In genomic region chr3:52047295-52047960, GRCh38 we compare ENCODE assay signal across 10 cellular contexts. TPM values are rescaled to one million over a fixed set of nuclear protein-coding genes. Genes with fewer than 3 reads are reported as not detected.
A peak's percentile ranks its signal among the peaks of the same experiment; 100 is the strongest.
DNase-seq lines count a peak whose midpoint lies in the region; ATAC-seq and TF ChIP-seq lines count a peak whose summit lies in the region.
"Had no signal": no experiment of that assay in that cellular context is flagged by ENCODE, and none has a peak within 500 bp of the region (broad histone marks: within the 10 kb centered on the region; RNA-seq: fewer than 3 reads in every experiment).

No MANE protein-coding gene starts in this region.

- CTCF ChIA-PET in PC-3 (lab: Charles Lee): interaction anchor here (1.3 kb wide), 1 partner anchor 46 kb away, joined by 5 read pairs; no protein-coding TSS in a partner anchor

- H3K9me2 ChIP-seq in PC-3 (replicated peaks; ENCODE audit: low read length): no peaks in the 10 kb centered on the region

- TF ChIP-seq CTCF in PC-3 (conservative IDR thresholded peaks at IDR 0.05; ENCODE audit: low read depth, low read length) (no peak), upper lobe of left lung (IDR thresholded peaks at IDR 0.05) (no peak), testis (IDR thresholded peaks at IDR 0.05) (no peak)

- no peak overlapping the region for H2AFZ ChIP-seq in PC-3 (ENCODE audit: low read length)

- WGBS in mesodermal cell (ENCODE audit: insufficient coverage in 2 of 2), 2 experiments: 83 to 93% methylated on average over 8 to 11 of the region's 20 CpGs
- 69 to 80% methylated on average over 3 to 15 of the region's 20 CpGs for whole genome bisulfite sequencing in upper lobe of left lung, 2 donors
- WGBS in testis, 2 donors: 78 to 87% methylated on average over 9 to 20 of the region's 20 CpGs

- ATAC-seq in PC-3 (peak; percentile 49), upper lobe of left lung (ENCODE audit: low FRiP score in 2 of 2) (peak; percentile 6 to 9), GM21529 (IDR thresholded peaks at IDR 0.05; ENCODE audit: unreplicated experiment) (no peak), HG03108 (IDR thresholded peaks at IDR 0.05; ENCODE audit: unreplicated experiment) (no peak), HG02610 (IDR thresholded peaks at IDR 0.05; ENCODE audit: unreplicated experiment) (no peak)
- ATAC-seq in effector memory CD8-positive, alpha-beta T cell (replicated peaks): no peak

- POLR2A ChIA-PET in PC-3 (lab: Charles Lee; ENCODE audit: unreplicated experiment): interaction anchor here (1.8 kb wide), 1 partner anchor 10 kb away, joined by 19 read pairs; no protein-coding TSS in a partner anchor

- H3K27me3 ChIP-seq in PC-3 (ENCODE audit: low read length) (no peaks in the 10 kb centered on the region), upper lobe of left lung (no peaks in the 10 kb centered on the region), testis (no peaks in the 10 kb centered on the region)

- peak; percentile 64 for DNase-seq in PC-3
- DNase-seq in effector memory CD8-positive, alpha-beta T cell: no peak
- DNase-seq in upper lobe of left lung: peak; percentile 79 to 83
- DNase-seq in testis: no peak
- DNase-seq: immature natural killer cell, NCI-H1092 had no signal

- peaks cover 23% of the 10 kb centered on the region for H3K79me2 ChIP-seq in PC-3 (ENCODE audit: low read length)

- H3K36me3 Mint-ChIP-seq in effector memory CD8-positive, alpha-beta T cell (ENCODE audit: insufficient read depth): peaks cover 38% of the 10 kb centered on the region

- no peak for TF ChIP-seq EP300 in upper lobe of left lung (IDR thresholded peaks at IDR 0.05)

- H3K27ac ChIP-seq in PC-3 (ENCODE audit: low read length) (peak overlapping the region; percentile 99), mesodermal cell (ENCODE audit: low read depth, low read length, severe bottlenecking) (peak overlapping the region; percentile 94), upper lobe of left lung (peak overlapping the region; percentile 83 to 92 (median 86)), testis (no peak overlapping the region)

- H4K20me1 ChIP-seq in PC-3 (ENCODE audit: low read length): no peaks in the 10 kb centered on the region

- BruUV-seq in PC-3 (replicated peaks; lab: Mats Ljungman, UMichigan): no TSS peak

- peaks cover 6% of the 10 kb centered on the region for H3F3A ChIP-seq in PC-3 (ENCODE audit: low read length, unreplicated experiment)

- intact Hi-C loops in PC-3 (cut with micrococcal nuclease) (loop anchor here (2.0 kb wide), 1 partner anchor 97 kb away; no protein-coding TSS in a partner anchor), testis (cut with DNase I; ENCODE audit: low total_unique reads) (no loop called here)

- H3K9me3 Mint-ChIP-seq in effector memory CD8-positive, alpha-beta T cell: no peaks in the 10 kb centered on the region
- H3K9me3 Mint-ChIP-seq: immature natural killer cell had no signal

- H3K4me3 ChIP-seq in PC-3 (ENCODE audit: low read length) (0 out of 2 replicates have a peak overlapping the region, but pooled peaks have one; percentile 41), mesodermal cell (ENCODE audit: extremely low read depth, insufficient read depth, low read length, poor library complexity, severe bottlenecking) (no peak overlapping the region), upper lobe of left lung (no peak overlapping the region), testis (no peak overlapping the region)

- no peaks in the 10 kb centered on the region for H3K27me3 Mint-ChIP-seq in effector memory CD8-positive, alpha-beta T cell

- H3K36me3 ChIP-seq in PC-3 (ENCODE audit: low read depth, low read length): peaks cover 28% of the 10 kb centered on the region
- H3K36me3 ChIP-seq in mesodermal cell (ENCODE audit: control insufficient read depth, insufficient read depth, low read length): peaks cover 52% of the 10 kb centered on the region
- peaks cover 13 to 45% (median 30%) of the 10 kb centered on the region in 4 donors for H3K36me3 ChIP-seq in upper lobe of left lung
- no peaks in the 10 kb centered on the region for H3K36me3 ChIP-seq in testis (ENCODE audit: low read depth, missing control alignments)

- no peak overlapping the region for H3K4me3 Mint-ChIP-seq in effector memory CD8-positive, alpha-beta T cell

- H3K4me1 Mint-ChIP-seq in effector memory CD8-positive, alpha-beta T cell (ENCODE audit: low read depth in 2 of 2): peaks cover 35 to 37% of the 10 kb centered on the region in 2 donors

- peak overlapping the region; percentile 69 to 96 for H3K27ac Mint-ChIP-seq in effector memory CD8-positive, alpha-beta T cell

- peak overlapping the region; percentile 97 for H3K9ac ChIP-seq in PC-3 (ENCODE audit: low read length)

- TF ChIP-seq POLR2A in upper lobe of left lung (IDR thresholded peaks at IDR 0.05) (no peak), testis (IDR thresholded peaks at IDR 0.05) (no peak)

- H3K9me3 ChIP-seq in PC-3 (ENCODE audit: low read length): no peaks in the 10 kb centered on the region
- no peaks in the 10 kb centered on the region for H3K9me3 ChIP-seq in mesodermal cell (ENCODE audit: control insufficient read depth, low read length)
- no peaks in the 10 kb centered on the region for H3K9me3 ChIP-seq in upper lobe of left lung
- H3K9me3 ChIP-seq in testis: no peaks in the 10 kb centered on the region

- H3K4me1 ChIP-seq in PC-3 (ENCODE audit: insufficient read depth, low read length): peaks cover 43% of the 10 kb centered on the region
- peaks cover 55% of the 10 kb centered on the region for H3K4me1 ChIP-seq in mesodermal cell (ENCODE audit: control insufficient read depth, insufficient read depth, low read length, poor library complexity, severe bottlenecking)
- H3K4me1 ChIP-seq in upper lobe of left lung: peaks cover 59 to 67% (median 63%) of the 10 kb centered on the region in 4 donors
- peaks cover 20% of the 10 kb centered on the region for H3K4me1 ChIP-seq in testis

- peak overlapping the region; percentile 77 for H3K4me2 ChIP-seq in PC-3 (ENCODE audit: low read length)

RNA-seq across cellular contexts. Expression of gene DUSP7, which starts 8.9 kb away (rescaled TPM):
- total RNA-seq in PC-3 (2014; rRNA removed) (40.9 and 51.1 TPM in 2 replicates), upper lobe of left lung (10 to 100 TPM; 24.1 to 49.1 (median 35.3) TPM), testis (10 to 100 TPM; 40.6 to 48.8 TPM)
- polyA plus RNA-seq in mesodermal cell (2013, experiment 1 of 2): 23.1 TPM
- polyA plus RNA-seq in mesodermal cell (2013, experiment 2 of 2): 19.8 TPM
- 25.1 TPM for polyA plus RNA-seq in testis (ENCODE audit: insufficient read depth, low read depth, low replicate concordance)

RNA-seq across cellular contexts. Expression of gene RPL29, which starts 51.7 kb away (rescaled TPM):
- total RNA-seq in PC-3 (2014; rRNA removed) (1,539 and 1,807 TPM in 2 replicates), upper lobe of left lung (1,000 to 10,000 TPM in 1 of 6 donors, 100 to 1,000 TPM in 5; 306 to 1,159 (median 770) TPM), testis (100 to 1,000 TPM; 491 to 999 TPM)
- 2,047 TPM for polyA plus RNA-seq in mesodermal cell (2013, experiment 1 of 2)
- 1,829 TPM for polyA plus RNA-seq in mesodermal cell (2013, experiment 2 of 2)
- polyA plus RNA-seq in testis (ENCODE audit: insufficient read depth, low read depth, low replicate concordance): 965 TPM

Comparison
In these comparisons a context has a peak if more than half of its experiments do, and no peak if none do; other contexts are left out.
1. ATAC-seq: peak in PC-3 (single experiment) and upper lobe of left lung (2 of 2); none in effector memory CD8-positive, alpha-beta T cell (single experiment), GM21529 (single experiment), HG03108 (single experiment) and HG02610 (single experiment).
2. DNase-seq: peak in PC-3 (single experiment) and upper lobe of left lung (2 of 2); none in effector memory CD8-positive, alpha-beta T cell (0 of 3) and testis (single experiment).
3. H3K27ac ChIP-seq: peak in PC-3 (single experiment), mesodermal cell (single experiment) and upper lobe of left lung (4 of 4); none in testis (0 of 2).